Comparison of ENCODE assay signal across 10 cellular contexts in genomic region chr6:132713355-132714134, GRCh38. TPM values are rescaled to one million over a fixed set of nuclear protein-coding genes. Genes with fewer than 3 reads are reported as not detected.
DNase-seq lines count a peak whose midpoint lies in the region; ATAC-seq and TF ChIP-seq lines count a peak whose summit lies in the region.
"Had no signal": no experiment of that assay in that cellular context is flagged by ENCODE, and none has a peak within 500 bp of the region (broad histone marks: within the 10 kb centered on the region; RNA-seq: fewer than 3 reads in every experiment).

TSS of gene VNN1 (minus strand) at chr6:132714055. CDS start at chr6:132714035, 20 bp downstream.

- no TSS peak for BruUV-seq in OCI-LY7 (replicated peaks; lab: Mats Ljungman, UMichigan)

- no peaks in the 10 kb centered on the region for H3K9me3 ChIP-seq in OCI-LY7 (ENCODE audit: low read length)
- H3K9me3 ChIP-seq in left lung, result no peaks in the 10 kb centered on the region

- intact Hi-C loops in OCI-LY7 (cut with micrococcal nuclease; ENCODE audit: unreplicated experiment), result no loop called here
- intact Hi-C loops in left lung (cut with DNase I), result no loop called here

- ATAC-seq in GM21717 (IDR thresholded peaks at IDR 0.05; ENCODE audit: unreplicated experiment) (peak; percentile 72), left lung (peak; percentile 66), HG03097 (IDR thresholded peaks at IDR 0.05; ENCODE audit: low FRiP score, unreplicated experiment) (no peak)

- H3K36me3 ChIP-seq in OCI-LY7 (ENCODE audit: insufficient read depth, low read length) (no peaks in the 10 kb centered on the region), left lung (no peaks in the 10 kb centered on the region)

- TF ChIP-seq CTCF in AG10803 (conservative IDR thresholded peaks at IDR 0.05; ENCODE audit: low read length) (no peak), OCI-LY7 (conservative IDR thresholded peaks at IDR 0.05; ENCODE audit: low read length) (no peak), left lung (IDR thresholded peaks at IDR 0.05) (no peak)

- POLR2A ChIA-PET in OCI-LY7 (lab: Charles Lee), result interaction anchor here (0.6 to 1.7 kb wide), 3 partner anchors 9 to 1395 kb away, joined by 3 to 7 read pairs (median 4); no protein-coding TSS in a partner anchor

- peaks cover 12% of the 10 kb centered on the region for H3K4me1 ChIP-seq in OCI-LY7 (ENCODE audit: insufficient read depth, low read length, poor library complexity, severe bottlenecking)
- peaks cover 0 to 25% of the 10 kb centered on the region in 2 donors for H3K4me1 ChIP-seq in left lung

- H3K27ac ChIP-seq in OCI-LY7 (ENCODE audit: low read depth, low read length, poor library complexity, severe bottlenecking) (no peak within 1 kb of the TSS), left lung (peak within 1 kb of the TSS; percentile 34 to 96)

- H3K27me3 ChIP-seq in left lung, result no peaks in the 10 kb centered on the region

- H4K20me1 ChIP-seq in OCI-LY7 (ENCODE audit: insufficient read depth, low read length), result no peaks in the 10 kb centered on the region

- H3K4me2 ChIP-seq in OCI-LY7 (ENCODE audit: low read length), result no peak within 1 kb of the TSS

- no peak within 1 kb of the TSS for H3K4me3 ChIP-seq in AG10803 (ENCODE audit: low read length)
- no peak within 1 kb of the TSS for H3K4me3 ChIP-seq in OCI-LY7 (ENCODE audit: low read depth, low read length, poor library complexity, severe bottlenecking)
- H3K4me3 ChIP-seq in left lung, result peak within 1 kb of the TSS in 1 of 2 donors; percentile 18

- no peaks in the 10 kb centered on the region for H3K9me2 ChIP-seq in OCI-LY7 (ENCODE audit: insufficient read depth, low read length)

- in situ Hi-C loops in ACHN (cut with HindIII; ENCODE audit: low pct_ligation_motif_present, low pct_unique_long_range_greater_than_20kb, low sequenced_read_pairs), result no loop called here

- peak; percentile 37 for DNase-seq in AG10803 (ENCODE audit: low read depth)
- DNase-seq in OCI-LY7 (ENCODE audit: low spot score), result peak; percentile 13
- peak in 1 of 2 donors; percentile 44 for DNase-seq in left lung
- DNase-seq in NCI-H526 treated with DMSO at 0.1 percent for 48 hours (lab: John Stamatoyannopoulos, UW), result no peak
- DNase-seq in ACHN, result no peak
- no peak for DNase-seq in stimulated activated CD4-positive, alpha-beta T cell treated with anti-CD3 and anti-CD28 coated beads, Interleukin-2, amount 100 ng/mL, for 48 hours
- DNase-seq: activated CD4-positive, alpha-beta T cell treated with anti-CD3 and anti-CD28 coated beads, Interleukin-2, amount 10 ng/mL, durations not matched to agents 24 days and 14 days; NCI-H1694 had no signal

- H3K79me2 ChIP-seq in OCI-LY7 (ENCODE audit: insufficient read depth, low read depth, low read length), result no peaks in the 10 kb centered on the region

- H2AFZ ChIP-seq in OCI-LY7 (ENCODE audit: low read length), result no peak within 1 kb of the TSS

- CTCF ChIA-PET in OCI-LY7 (lab: Charles Lee; ENCODE audit: unreplicated experiment), result no interaction called here

RNA-seq across cellular contexts. Expression of gene VNN1, which starts in this region (rescaled TPM):
- not detected in 2 replicates for total RNA-seq in OCI-LY7 (2014; rRNA removed; shearing (Covaris generic))
- total RNA-seq in OCI-LY7 (2022), result not detected in 2 replicates
- total RNA-seq in left lung, result 1 to 10 TPM; 1.4 to 10.0 TPM
- total RNA-seq: activated CD4-positive, alpha-beta T cell treated with anti-CD3 and anti-CD28 coated beads, Interleukin-2, amount 10 ng/mL, durations not matched to agents 24 days and 14 days had no signal

Comparison
In these comparisons a context has a peak if more than half of its experiments do, and no peak if none do; other contexts are left out.
1. Peak in DNase-seq in OCI-LY7; RNA of the gene not detected or under 1 TPM.